Comparison of ENCODE assay signal across 3 cellular contexts in genomic region chr20:58655328-58656094, GRCh38.
TF ChIP-seq lines count a peak whose summit lies in the region.

No MANE protein-coding gene starts in this region.

TF ChIP-seq in SK-N-SH, 30 proteins besides CTCF, POLR2A, EP300 and RAD21:
- no peak for TF ChIP-seq POLR2AphosphoS5 (IDR thresholded peaks at IDR 0.05; ENCODE audit: low read depth, low read length)
- no peak for TF ChIP-seq TEAD4 (IDR thresholded peaks at IDR 0.05; ENCODE audit: borderline replicate concordance, insufficient read depth)
- TF ChIP-seq USF2 (IDR thresholded peaks at IDR 0.05; ENCODE audit: borderline replicate concordance, low read depth, low read length) = no peak
- TF ChIP-seq FOXM1 (IDR thresholded peaks at IDR 0.05; ENCODE audit: low read depth) = no peak
- no peak for TF ChIP-seq FOXJ3 (CRISPR knock-in tag; IDR thresholded peaks at IDR 0.05)
- no peak for TF ChIP-seq MEF2A (IDR thresholded peaks at IDR 0.05; ENCODE audit: borderline replicate concordance, low read depth)
- no peak for TF ChIP-seq MXI1 (IDR thresholded peaks at IDR 0.05; ENCODE audit: low read depth, low read length)
- no peak for TF ChIP-seq ELF1 (IDR thresholded peaks at IDR 0.05)
- no peak for TF ChIP-seq YY1 (IDR thresholded peaks at IDR 0.05; ENCODE audit: low read depth)
- no peak for TF ChIP-seq IRF3 (IDR thresholded peaks at IDR 0.05; ENCODE audit: low read depth, low read length)
- no peak for TF ChIP-seq NFIC (IDR thresholded peaks at IDR 0.05; ENCODE audit: borderline replicate concordance)
- no peak for TF ChIP-seq EZH2phosphoT487 (IDR thresholded peaks at IDR 0.05; ENCODE audit: borderline replicate concordance, low read depth)
- TF ChIP-seq GATA2 (CRISPR knock-in tag; IDR thresholded peaks at IDR 0.05) = no peak
- TF ChIP-seq SIN3A (IDR thresholded peaks at IDR 0.05; ENCODE audit: borderline replicate concordance, low read depth, low read length) = no peak
- no peak for TF ChIP-seq TCF12 (IDR thresholded peaks at IDR 0.05)
- no peak for TF ChIP-seq MAX (IDR thresholded peaks at IDR 0.05; ENCODE audit: low read depth)
- TF ChIP-seq GABPA (IDR thresholded peaks at IDR 0.05; ENCODE audit: low read depth) = no peak
- no peak for TF ChIP-seq RFX5 (IDR thresholded peaks at IDR 0.05; ENCODE audit: low read length)

TF ChIP-seq in SK-N-SH treated with all-trans-retinoic acid at 6 μM for 48 hours, 23 proteins besides CTCF, POLR2A, EP300 and RAD21:
- TF ChIP-seq OSR1 (CRISPR knock-in tag; IDR thresholded peaks at IDR 0.05) (no peak), PATZ1 (CRISPR knock-in tag; IDR thresholded peaks at IDR 0.05; ENCODE audit: borderline replicate concordance) (no peak), PPARA (CRISPR knock-in tag; IDR thresholded peaks at IDR 0.05; ENCODE audit: borderline replicate concordance) (no peak), TCF4 (CRISPR knock-in tag; IDR thresholded peaks at IDR 0.05; ENCODE audit: borderline replicate concordance) (no peak), CREB5 (CRISPR knock-in tag; IDR thresholded peaks at IDR 0.05; ENCODE audit: low read depth) (no peak), TSHZ2 (CRISPR knock-in tag; IDR thresholded peaks at IDR 0.05) (no peak), GLIS3 (CRISPR knock-in tag; IDR thresholded peaks at IDR 0.05) (no peak), SNAI2 (CRISPR knock-in tag; IDR thresholded peaks at IDR 0.05) (no peak), ISL1 (CRISPR knock-in tag; IDR thresholded peaks at IDR 0.05) (no peak), ZNF8 (CRISPR knock-in tag; IDR thresholded peaks at IDR 0.05) (no peak), ZFP30 (CRISPR knock-in tag; IDR thresholded peaks at IDR 0.05) (no peak), ESRRG (CRISPR knock-in tag; IDR thresholded peaks at IDR 0.05) (no peak), ZFP3 (CRISPR knock-in tag; IDR thresholded peaks at IDR 0.05) (no peak), BACH2 (CRISPR knock-in tag; IDR thresholded peaks at IDR 0.05; ENCODE audit: borderline replicate concordance) (no peak), ZNF70 (CRISPR knock-in tag; IDR thresholded peaks at IDR 0.05) (no peak), ZNF565 (CRISPR knock-in tag; conservative IDR thresholded peaks at IDR 0.05; ENCODE audit: low read depth) (no peak), CSRNP3 (CRISPR knock-in tag; IDR thresholded peaks at IDR 0.05) (no peak), CSDC2 (CRISPR knock-in tag; IDR thresholded peaks at IDR 0.05) (no peak), ZC3H10 (CRISPR knock-in tag; IDR thresholded peaks at IDR 0.05) (no peak), ARNTL (CRISPR knock-in tag; IDR thresholded peaks at IDR 0.05; ENCODE audit: borderline replicate concordance, low read depth) (no peak)

TF ChIP-seq in IMR-90, 13 proteins besides CTCF, POLR2A, EP300 and RAD21:
- TF ChIP-seq BHLHE40 (IDR thresholded peaks at IDR 0.05; ENCODE audit: low read depth, low read length) = no peak
- TF ChIP-seq NFE2L2 (IDR thresholded peaks at IDR 0.05; ENCODE audit: low read depth, low read length) = no peak
